Comparison of ENCODE assay signal across 23 cellular contexts in the genomic region with DNA sequence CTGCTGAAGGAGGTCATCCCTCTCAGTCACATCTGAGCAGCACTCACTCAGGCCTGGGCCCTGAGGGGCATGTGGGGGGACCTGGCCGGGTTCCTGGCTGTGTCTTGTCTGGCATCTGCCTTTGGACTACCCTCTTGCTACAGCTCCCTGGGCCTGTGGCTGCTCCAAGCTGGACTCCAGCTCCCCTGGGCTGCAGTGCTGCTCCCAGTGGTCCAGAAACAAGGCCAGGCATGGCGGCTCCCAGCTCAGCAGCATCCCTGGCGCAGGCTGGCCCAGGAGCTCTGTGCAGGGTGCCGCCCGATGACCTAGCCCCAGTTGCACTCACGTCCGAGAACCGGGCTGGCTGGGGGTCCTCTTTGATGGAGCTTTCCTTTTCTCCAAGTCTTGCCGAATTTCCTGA. TPM values are rescaled to one million over a fixed set of nuclear protein-coding genes. Genes with fewer than 3 reads are reported as not detected.
DNase-seq lines count a peak whose midpoint lies in the region; ATAC-seq and TF ChIP-seq lines count a peak whose summit lies in the region.
"Had no signal": no experiment of that assay in that cellular context is flagged by ENCODE, and none has a peak within 500 bp of the region (broad histone marks: within the 10 kb centered on the region; RNA-seq: fewer than 3 reads in every experiment).

No MANE protein-coding gene starts in this region.

- no peak for DNase-seq in gastrocnemius medialis
- DNase-seq in central memory CD4-positive, alpha-beta T cell, result no peak
- no peak for DNase-seq in NK-92 treated with Interleukin-12 subunit alpha and Interleukin-12 subunit beta, amount 100 ng/mL, for 24 hours (lab: John Stamatoyannopoulos, UW)
- no peak for DNase-seq in activated naive CD8-positive, alpha-beta T cell treated with anti-CD3 and anti-CD28 coated beads for 36 hours
- DNase-seq: Calu3, DMS79 treated with DMSO at 0.1 percent for 48 hours, H9, KBM-7, MG63, NCI-H1930, NCI-H2107, NCI-H524 treated with DMSO at 0.1 percent for 48 hours, NCI-H774, PC-9 had no signal

- ATAC-seq in gastrocnemius medialis (no peak), GM21528 (IDR thresholded peaks at IDR 0.05; ENCODE audit: low FRiP score, unreplicated experiment) (no peak)
- ATAC-seq: GM23338 had no signal

- H3K27ac ChIP-seq in BLaER1 (peak overlapping the region; percentile 62), cingulate gyrus (ENCODE audit: low read depth, low read length) (peak overlapping the region; percentile 80), gastrocnemius medialis (peak overlapping the region in 3 of 4 donors; percentile 9 to 71 (median 69))
- peak overlapping the region in 2 of 11 experiments; percentile 11 to 43; a peak in 1 of 22 replicates for H3K27ac ChIP-seq in BLaER1 treated with 17β-estradiol and CSF1 and Interleukin-3, amounts not matched to agents 10 nM and 100 nM
- H3K27ac ChIP-seq: PC-9 had no signal

- no peak overlapping the region for H3K27ac Mint-ChIP-seq in activated naive CD8-positive, alpha-beta T cell treated with anti-CD3 and anti-CD28 coated beads for 36 hours
- H3K27ac Mint-ChIP-seq: B cell, GM23338 had no signal

- H3K4me1 ChIP-seq in BLaER1, result peaks cover 97% of the 10 kb centered on the region
- peaks cover 45 to 97% (median 86%) of the 10 kb centered on the region in 10 experiments for H3K4me1 ChIP-seq in BLaER1 treated with 17β-estradiol and CSF1 and Interleukin-3, amounts not matched to agents 10 nM and 100 nM
- peaks cover 28 to 40% of the 10 kb centered on the region in 2 donors for H3K4me1 ChIP-seq in gastrocnemius medialis

- H3K27me3 ChIP-seq in BLaER1 (no peaks in the 10 kb centered on the region), gastrocnemius medialis (no peaks in the 10 kb centered on the region)
- H3K27me3 ChIP-seq in BLaER1 treated with 17β-estradiol and CSF1 and Interleukin-3, amounts not matched to agents 10 nM and 100 nM, result no peaks in the 10 kb centered on the region
- H3K27me3 ChIP-seq: MG63 had no signal

- no peaks in the 10 kb centered on the region for H4K20me1 ChIP-seq in BLaER1
- H4K20me1 ChIP-seq in BLaER1 treated with 17β-estradiol and CSF1 and Interleukin-3, amounts not matched to agents 10 nM and 100 nM, result peaks cover 0 to 10% (median 0%) of the 10 kb centered on the region in 11 experiments; a peak in 2 of 22 replicates

- H3K4me3 Mint-ChIP-seq in activated naive CD8-positive, alpha-beta T cell treated with anti-CD3 and anti-CD28 coated beads for 36 hours, result no peak overlapping the region
- H3K4me3 Mint-ChIP-seq: B cell, GM23338, H9 had no signal

- H3K4me2 ChIP-seq in BLaER1, result peak overlapping the region; percentile 33
- H3K4me2 ChIP-seq in BLaER1 treated with 17β-estradiol and CSF1 and Interleukin-3, amounts not matched to agents 10 nM and 100 nM, result peak overlapping the region in 7 of 11 experiments; percentile 2 to 95 (median 36); a peak in 8 of 22 replicates
- H3K4me2 ChIP-seq: GM23338, PC-9 had no signal

- TF ChIP-seq CTCF in gastrocnemius medialis (IDR thresholded peaks at IDR 0.05 in 4 of 5, conservative IDR thresholded peaks at IDR 0.05 in 1 of 5), result no peak

- H3K4me3 ChIP-seq in BLaER1, result no peak overlapping the region
- no peak overlapping the region for H3K4me3 ChIP-seq in BLaER1 treated with 17β-estradiol and CSF1 and Interleukin-3, amounts not matched to agents 10 nM and 100 nM
- H3K4me3 ChIP-seq in gastrocnemius medialis, result no peak overlapping the region
- H3K4me3 ChIP-seq: GM23338, MG63, PC-9 had no signal

- peaks cover 6% of the 10 kb centered on the region for H3K36me3 Mint-ChIP-seq in activated naive CD8-positive, alpha-beta T cell treated with anti-CD3 and anti-CD28 coated beads for 36 hours

- in situ Hi-C loops in gastrocnemius medialis (cut with MboI; ENCODE audit: low sequenced_read_pairs in 4 of 4), result no loop called here

- H3K9me3 ChIP-seq in BLaER1, result no peaks in the 10 kb centered on the region
- H3K9me3 ChIP-seq in BLaER1 treated with 17β-estradiol and CSF1 and Interleukin-3, amounts not matched to agents 10 nM and 100 nM (replicated peaks in 1 of 11), result no peaks in the 10 kb centered on the region
- H3K9me3 ChIP-seq in gastrocnemius medialis, result no peaks in the 10 kb centered on the region
- H3K9me3 ChIP-seq: MG63 had no signal

- intact Hi-C loops in gastrocnemius medialis (cut with DNase I; ENCODE audit: low total_unique reads), result no loop called here

- H3K36me3 ChIP-seq in BLaER1 (peaks cover 34% of the 10 kb centered on the region), gastrocnemius medialis (peaks cover 0 to 9% of the 10 kb centered on the region in 2 donors)
- H3K36me3 ChIP-seq in BLaER1 treated with 17β-estradiol and CSF1 and Interleukin-3, amounts not matched to agents 10 nM and 100 nM, result peaks cover 0 to 22% (median 15%) of the 10 kb centered on the region in 11 experiments; a peak in 13 of 22 replicates

- no peaks in the 10 kb centered on the region for H3K27me3 Mint-ChIP-seq in activated naive CD8-positive, alpha-beta T cell treated with anti-CD3 and anti-CD28 coated beads for 36 hours
- H3K27me3 Mint-ChIP-seq: B cell had no signal

- no peak for TF ChIP-seq POLR2A in gastrocnemius medialis (IDR thresholded peaks at IDR 0.05)

- no peak overlapping the region for H3K9ac ChIP-seq in BLaER1
- H3K9ac ChIP-seq in BLaER1 treated with 17β-estradiol and CSF1 and Interleukin-3, amounts not matched to agents 10 nM and 100 nM, result 0 out of 22 replicates have a peak overlapping the region, but pooled peaks of 2 of the 11 experiments have one; percentile 8 to 14

- H3K9me3 Mint-ChIP-seq in activated naive CD8-positive, alpha-beta T cell treated with anti-CD3 and anti-CD28 coated beads for 36 hours, result no peaks in the 10 kb centered on the region
- H3K9me3 Mint-ChIP-seq: GM23338, H9 had no signal

- peaks cover 20% of the 10 kb centered on the region for H3K4me1 Mint-ChIP-seq in activated naive CD8-positive, alpha-beta T cell treated with anti-CD3 and anti-CD28 coated beads for 36 hours

RNA-seq across cellular contexts. Expression of a gene that starts 5.3 kb away (rescaled TPM):
- total RNA-seq in gastrocnemius medialis, result 10 to 100 TPM in 2 of 4 donors, 1 to 10 TPM in 2; 6.3 to 18.8 (median 12.5) TPM
- total RNA-seq in activated naive CD8-positive, alpha-beta T cell treated with anti-CD3 and anti-CD28 coated beads for 36 hours, result 10 to 100 TPM in 1 of 2 experiments, 1 to 10 TPM in 1; 8.4 to 10.7 TPM

RNA-seq across cellular contexts. Expression of a gene that starts 18.4 kb away (rescaled TPM):
- total RNA-seq in gastrocnemius medialis, result not detected
- not detected for total RNA-seq in activated naive CD8-positive, alpha-beta T cell treated with anti-CD3 and anti-CD28 coated beads for 36 hours
- total RNA-seq: A673, B cell, GM23338, LHCN-M2, PC-9, RPMI7951 had no signal

RNA-seq across cellular contexts. Expression of a gene that starts 23.0 kb away (rescaled TPM):
- total RNA-seq in gastrocnemius medialis, result 10 to 100 TPM; 30.4 to 58.3 (median 43.1) TPM
- 1 to 10 TPM; 6.6 to 7.9 TPM for total RNA-seq in activated naive CD8-positive, alpha-beta T cell treated with anti-CD3 and anti-CD28 coated beads for 36 hours

RNA-seq across cellular contexts. Expression of a gene that starts 51.9 kb away (rescaled TPM):
- under 1 TPM in 2 of 4 donors, not detected in 2; 0.13 to 0.49 TPM for total RNA-seq in gastrocnemius medialis
- 10 to 100 TPM; 37.3 to 42.0 TPM for total RNA-seq in activated naive CD8-positive, alpha-beta T cell treated with anti-CD3 and anti-CD28 coated beads for 36 hours
